In the genomic region with DNA sequence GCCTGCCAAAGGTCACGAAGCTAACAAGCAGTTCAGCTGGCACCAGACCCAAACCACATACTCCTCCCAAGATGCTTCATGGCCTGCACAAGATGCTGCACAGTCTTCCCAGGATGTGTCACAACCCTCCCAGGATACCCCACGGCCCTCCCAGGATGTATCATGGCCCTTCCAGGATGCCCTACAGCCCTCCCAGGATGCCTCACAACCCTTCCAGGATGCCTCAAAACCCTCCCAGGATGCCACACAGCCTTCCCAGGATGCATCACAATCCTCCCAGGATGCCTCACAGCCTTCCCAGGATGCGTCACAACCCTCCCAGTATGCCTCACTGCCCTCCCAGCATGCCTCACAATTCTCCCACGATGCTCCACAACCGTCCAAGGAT, we compare ENCODE assay signal across 18 cellular contexts.
DNase-seq lines count a peak whose midpoint lies in the region; ATAC-seq and TF ChIP-seq lines count a peak whose summit lies in the region.
"Had no signal": no experiment of that assay in that cellular context is flagged by ENCODE, and none has a peak within 500 bp of the region (broad histone marks: within the 10 kb centered on the region; RNA-seq: fewer than 3 reads in every experiment).

No MANE protein-coding gene starts in this region.

- H3K9me3 ChIP-seq in breast epithelium (no peaks in the 10 kb centered on the region), tibial nerve (no peaks in the 10 kb centered on the region)
- H3K9me3 ChIP-seq: prostate gland had no signal

- DNase-seq in MCF 10A (ENCODE audit: unreplicated experiment) (peak; percentile 70), breast epithelium (ENCODE audit: low spot score in 2 of 2) (no peak), SK-MEL-5 (ENCODE audit: low read depth, low spot score) (peak; percentile 12), foreskin fibroblast (peak; percentile 56 to 79), tibial nerve (ENCODE audit: low spot score in 2 of 2) (peak; percentile 34 to 62), putamen (ENCODE audit: low spot score) (no peak)
- DNase-seq: activated CD4-positive, alpha-beta T cell treated with anti-CD3 and anti-CD28 coated beads for 48 hours; activated naive CD8-positive, alpha-beta T cell treated with anti-CD3 and anti-CD28 coated beads for 36 hours; central memory CD4-positive, alpha-beta T cell; endodermal cell; glutamatergic neuron; IMR-90; NCI-H1092 treated with DMSO at 0.1 percent for 48 hours; SHP77; stimulated activated CD4-positive, alpha-beta T cell treated with anti-CD3 and anti-CD28 coated beads, Interleukin-15, amount 100 ng/mL, for 24 hours had no signal

- H3K27ac Mint-ChIP-seq in MCF 10A (ENCODE audit: low read depth, unreplicated experiment): no peak overlapping the region
- H3K27ac Mint-ChIP-seq in activated T-helper 17 cell treated with anti-CD3 and anti-CD28 coated beads, Interleukin-2, amount 50 U/mL, for 72 hours: no peak overlapping the region
- H3K27ac Mint-ChIP-seq: activated naive CD8-positive, alpha-beta T cell treated with anti-CD3 and anti-CD28 coated beads for 36 hours; endodermal cell had no signal

- H3K36me3 ChIP-seq in breast epithelium (no peaks in the 10 kb centered on the region), tibial nerve (no peaks in the 10 kb centered on the region)
- H3K36me3 ChIP-seq: prostate gland had no signal

- H3K4me3 Mint-ChIP-seq in MCF 10A (ENCODE audit: unreplicated experiment): no peak overlapping the region
- H3K4me3 Mint-ChIP-seq in activated T-helper 17 cell treated with anti-CD3 and anti-CD28 coated beads, Interleukin-2, amount 50 U/mL, for 72 hours: no peak overlapping the region
- H3K4me3 Mint-ChIP-seq: activated naive CD8-positive, alpha-beta T cell treated with anti-CD3 and anti-CD28 coated beads for 36 hours; endodermal cell had no signal

- ATAC-seq in HG02970 (IDR thresholded peaks at IDR 0.05; ENCODE audit: low FRiP score, unreplicated experiment): no peak
- no peak for ATAC-seq in activated T-helper 17 cell treated with anti-CD3 and anti-CD28 coated beads, Interleukin-2, amount 50 U/mL, for 72 hours (replicated peaks)

- H3K27ac ChIP-seq in breast epithelium (no peak overlapping the region), tibial nerve (no peak overlapping the region)
- H3K27ac ChIP-seq: prostate gland had no signal

- TF ChIP-seq CTCF in MCF 10A (IDR thresholded peaks at IDR 0.05; ENCODE audit: unreplicated experiment) (no peak), breast epithelium (IDR thresholded peaks at IDR 0.05) (no peak), foreskin fibroblast (IDR thresholded peaks at IDR 0.05; ENCODE audit: low read depth, low read length) (no peak), tibial nerve (IDR thresholded peaks at IDR 0.05) (no peak)

- H3K9me3 Mint-ChIP-seq in MCF 10A (ENCODE audit: unreplicated experiment): no peaks in the 10 kb centered on the region
- H3K9me3 Mint-ChIP-seq in activated T-helper 17 cell treated with anti-CD3 and anti-CD28 coated beads, Interleukin-2, amount 50 U/mL, for 72 hours: no peaks in the 10 kb centered on the region
- H3K9me3 Mint-ChIP-seq: activated naive CD8-positive, alpha-beta T cell treated with anti-CD3 and anti-CD28 coated beads for 36 hours; endodermal cell had no signal

- intact Hi-C loops in MCF 10A (cut with micrococcal nuclease): no loop called here
- intact Hi-C loops in breast epithelium (cut with DNase I; ENCODE audit: low total_unique reads): no loop called here

- TF ChIP-seq POLR2A in breast epithelium (IDR thresholded peaks at IDR 0.05) (no peak), tibial nerve (IDR thresholded peaks at IDR 0.05) (no peak)

- 63 to 73% methylated on average over 5 of the region's 5 CpGs for WGBS in tibial nerve, 2 donors

- H3K4me1 ChIP-seq in breast epithelium (peaks cover under 1 to 6% of the 10 kb centered on the region in 2 donors), tibial nerve (peaks cover 0 to 19% (median 0%) of the 10 kb centered on the region in 4 donors)
- H3K4me1 ChIP-seq: prostate gland had no signal

- TF ChIP-seq EP300 in tibial nerve (IDR thresholded peaks at IDR 0.05): no peak

- POLR2A ChIA-PET in MCF 10A (lab: Yijun Ruan, JAX): interaction anchor here (0.8 kb wide), 1 partner anchor 414 kb away, joined by 4 read pairs; no protein-coding TSS in a partner anchor

- CTCF ChIA-PET in MCF 10A (lab: Yijun Ruan, JAX): no interaction called here

- H3K27me3 ChIP-seq in breast epithelium (no peaks in the 10 kb centered on the region), tibial nerve (no peaks in the 10 kb centered on the region)

- in situ Hi-C loops in SK-MEL-5 (cut with HindIII; ENCODE audit: low pct_unique_long_range_greater_than_20kb, low sequenced_read_pairs): no loop called here

- H3K36me3 Mint-ChIP-seq in MCF 10A (ENCODE audit: insufficient read depth, unreplicated experiment): no peaks in the 10 kb centered on the region
- no peaks in the 10 kb centered on the region for H3K36me3 Mint-ChIP-seq in activated T-helper 17 cell treated with anti-CD3 and anti-CD28 coated beads, Interleukin-2, amount 50 U/mL, for 72 hours (ENCODE audit: low read depth)
- H3K36me3 Mint-ChIP-seq: activated naive CD8-positive, alpha-beta T cell treated with anti-CD3 and anti-CD28 coated beads for 36 hours had no signal

- no TSS peak for BruUV-seq in MCF 10A (replicated peaks; lab: Mats Ljungman, UMichigan)

- no peaks in the 10 kb centered on the region for H3K27me3 Mint-ChIP-seq in MCF 10A (ENCODE audit: insufficient read depth, unreplicated experiment)
- H3K27me3 Mint-ChIP-seq in activated T-helper 17 cell treated with anti-CD3 and anti-CD28 coated beads, Interleukin-2, amount 50 U/mL, for 72 hours: peaks cover 9% of the 10 kb centered on the region
- H3K27me3 Mint-ChIP-seq: activated naive CD8-positive, alpha-beta T cell treated with anti-CD3 and anti-CD28 coated beads for 36 hours had no signal

- no peaks in the 10 kb centered on the region for H3K4me1 Mint-ChIP-seq in MCF 10A (ENCODE audit: insufficient read depth, unreplicated experiment)
- H3K4me1 Mint-ChIP-seq in activated T-helper 17 cell treated with anti-CD3 and anti-CD28 coated beads, Interleukin-2, amount 50 U/mL, for 72 hours: no peaks in the 10 kb centered on the region
- H3K4me1 Mint-ChIP-seq: activated naive CD8-positive, alpha-beta T cell treated with anti-CD3 and anti-CD28 coated beads for 36 hours; endodermal cell had no signal

- H3K4me3 ChIP-seq in breast epithelium: no peak overlapping the region
- H3K4me3 ChIP-seq in foreskin fibroblast (ENCODE audit: low read depth in 1 of 2, low read length in 2 of 2): no peak overlapping the region
- no peak overlapping the region for H3K4me3 ChIP-seq in tibial nerve
- H3K4me3 ChIP-seq: prostate gland had no signal

Comparison
In these comparisons a context has a peak if more than half of its experiments do, and no peak if none do; other contexts are left out.
1. DNase-seq: peak in MCF 10A (single experiment), SK-MEL-5 (single experiment), foreskin fibroblast (2 of 2) and tibial nerve (2 of 2); none in breast epithelium (0 of 2) and putamen (single experiment).